In genomic region chr5:92560698-92561361, GRCh38 we compare ENCODE assay signal across 13 cellular contexts.
A peak's percentile ranks its signal among the peaks of the same experiment; 100 is the strongest.
DNase-seq lines count a peak whose midpoint lies in the region; ATAC-seq, FAIRE-seq and TF ChIP-seq lines count a peak whose summit lies in the region.
"Had no signal": no experiment of that assay in that cellular context is flagged by ENCODE, and none has a peak within 500 bp of the region (broad histone marks: within the 10 kb centered on the region; RNA-seq: fewer than 3 reads in every experiment).

No MANE protein-coding gene starts in this region.

- H3K4ac ChIP-seq in H1 (replicated peaks; ENCODE audit: insufficient read length, low read depth, low read length) = no peak overlapping the region

- no peak overlapping the region for H4K91ac ChIP-seq in H1 (replicated peaks; ENCODE audit: insufficient read length, low read length)

- FAIRE-seq in H1 (lab: Jason Lieb, UNC) = no peak

- no peak overlapping the region for H3K14ac ChIP-seq in H1 (ENCODE audit: insufficient read length)

- peak; percentile 61 for DNase-seq in G401 (ENCODE audit: low spot score)
- DNase-seq in NCI-H2227 treated with DMSO at 0.1 percent for 48 hours (lab: John Stamatoyannopoulos, UW) = peak; percentile 77
- DNase-seq in H1 (ENCODE audit: low read depth in 1 of 2, low spot score in 2 of 2) = peak in 1 of 2 experiments; percentile 38
- no peak for DNase-seq in neural progenitor cell (ENCODE audit: low spot score)
- DNase-seq in stomach = no peak
- DNase-seq in NCI-H82 (lab: John Stamatoyannopoulos, UW) = no peak
- no peak for DNase-seq in GM13977 (ENCODE audit: low spot score)
- DNase-seq: activated effector memory CD4-positive, alpha-beta T cell treated with Interleukin-2 at 50 U/mL for 16 hours; NCI-H1694 treated with DMSO at 0.1 percent for 48 hours; stimulated activated naive CD4-positive, alpha-beta T cell treated with Interleukin-2 at 50 U/mL for 16 hours had no signal

- CTCF ChIA-PET in H1 (lab: Charles Lee; ENCODE audit: partially characterized antibody) = interaction anchor here (1.0 kb wide), 1 partner anchor 21 kb away, joined by 3 read pairs; no protein-coding TSS in a partner anchor

- TF ChIP-seq RAD21 in H1 (IDR thresholded peaks at IDR 0.05 in 1 of 2, conservative IDR thresholded peaks at IDR 0.05 in 1 of 2; ENCODE audit: low read depth in 2 of 2, low read length in 2 of 2) = no peak

- H3K9me3 Mint-ChIP-seq in neural progenitor cell = peaks cover 4% of the 10 kb centered on the region
- H3K9me3 Mint-ChIP-seq: dendritic cell treated with granulocyte-macrophage colony-stimulating factor and Interleukin-4, amounts not matched to agents 40 ng/mL and 50 ng/mL, for 4 days had no signal

- H3K4me1 Mint-ChIP-seq in neural progenitor cell = peaks cover 54% of the 10 kb centered on the region

- H3K79me2 ChIP-seq in H1 (ENCODE audit: control insufficient read depth in 1 of 2, insufficient read depth in 2 of 2, low read length in 2 of 2) = no peaks in the 10 kb centered on the region
- no peaks in the 10 kb centered on the region for H3K79me2 ChIP-seq in neural progenitor cell (ENCODE audit: low read depth)

- H2BK15ac ChIP-seq in H1 (ENCODE audit: low read length) = no peak overlapping the region

- H3K4me3 ChIP-seq in H1 (ENCODE audit: extremely low read depth in 1 of 4, insufficient read depth in 2 of 4, low read depth in 3 of 4, low read length in 4 of 4) (no peak overlapping the region), neural progenitor cell (no peak overlapping the region), stomach (no peak overlapping the region)

- in situ Hi-C loops in G401 (cut with HindIII; ENCODE audit: low sequenced_read_pairs) (no loop called here), GM13977 (cut with MboI; ENCODE audit: low pct_unique_long_range_greater_than_20kb, low sequenced_read_pairs, unreplicated experiment) (no loop called here)

- no peaks in the 10 kb centered on the region for H3K23me2 ChIP-seq in H1 (ENCODE audit: low read depth, low read length)

- H3K4me1 ChIP-seq in H1 (replicated peaks in 1 of 4; ENCODE audit: control insufficient read depth in 3 of 4, insufficient read depth in 4 of 4, low read length in 3 of 4) (peaks cover 0 to 2% (median 1%) of the 10 kb centered on the region in 4 experiments; a peak in 3 of 7 replicates), neural progenitor cell (peaks cover 19% of the 10 kb centered on the region), stomach (no peaks in the 10 kb centered on the region)

- H3K36me3 Mint-ChIP-seq in neural progenitor cell = no peaks in the 10 kb centered on the region
- H3K36me3 Mint-ChIP-seq: natural killer cell treated with Interleukin-12 subunit alpha and Interleukin-12 subunit beta and Interleukin-15 and Interleukin-18, amount 100 ng/mL, for 72 hours had no signal

- H2BK5ac ChIP-seq in H1 (ENCODE audit: low read depth, low read length) = no peak overlapping the region

- TF ChIP-seq EP300 in H1 (IDR thresholded peaks at IDR 0.05; ENCODE audit: borderline replicate concordance in 1 of 2, low read depth in 2 of 2, low read length in 2 of 2) (no peak), stomach (IDR thresholded peaks at IDR 0.05) (no peak)

- H2BK12ac ChIP-seq in H1 (ENCODE audit: low read depth, low read length) = no peak overlapping the region; the same call in 1 of the 2 replicates

- no peak overlapping the region for H2BK20ac ChIP-seq in H1 (ENCODE audit: low read length)

- H3K27ac ChIP-seq in H1 (ENCODE audit: low read depth, low read length) = no peak overlapping the region
- H3K27ac ChIP-seq in neural progenitor cell = no peak overlapping the region
- H3K27ac ChIP-seq in stomach = no peak overlapping the region

- H3K4me3 Mint-ChIP-seq in neural progenitor cell = no peak overlapping the region
- H3K4me3 Mint-ChIP-seq: dendritic cell treated with granulocyte-macrophage colony-stimulating factor and Interleukin-4, amounts not matched to agents 40 ng/mL and 50 ng/mL, for 4 days; natural killer cell treated with Interleukin-12 subunit alpha and Interleukin-12 subunit beta and Interleukin-15 and Interleukin-18, amount 100 ng/mL, for 72 hours had no signal

- TF ChIP-seq POLR2A in H1 (IDR thresholded peaks at IDR 0.05; ENCODE audit: control extremely low read depth in 1 of 2, low read depth in 2 of 2, low read length in 2 of 2) (no peak), stomach (IDR thresholded peaks at IDR 0.05) (no peak)

- H3K23ac ChIP-seq in H1 (ENCODE audit: insufficient read length) = no peak overlapping the region

- H3K36me3 ChIP-seq in H1 (ENCODE audit: control insufficient read depth in 2 of 4, insufficient read depth in 4 of 4, low read length in 3 of 4) (no peaks in the 10 kb centered on the region), neural progenitor cell (no peaks in the 10 kb centered on the region), stomach (no peaks in the 10 kb centered on the region)

- WGBS in H1 (ENCODE audit: extremely low coverage in 1 of 2, insufficient coverage in 1 of 2, insufficient read length in 1 of 2, insufficient replicate concordance in 2 of 2, low coverage in 1 of 2, low lambda C conversion rate in 2 of 2, missing lambda C conversion rate in 1 of 2), 2 experiments = 73% methylated on average over 4 of the region's 4 CpGs; no CpG with 5 or more reads in 1 of the 2 experiments
- 41 to 53% (median 45%) methylated on average over 4 of the region's 4 CpGs for WGBS in stomach, 5 donors

- H3K56ac ChIP-seq in H1 (replicated peaks; ENCODE audit: insufficient read length, low read depth, low read length) = no peak overlapping the region

- no peaks in the 10 kb centered on the region for H3K27me3 ChIP-seq in H1 (replicated peaks in 1 of 4; ENCODE audit: control insufficient read depth in 3 of 4, extremely low read depth in 1 of 4, insufficient read depth in 3 of 4, low read length in 3 of 4)
- no peaks in the 10 kb centered on the region for H3K27me3 ChIP-seq in neural progenitor cell
- H3K27me3 ChIP-seq in stomach = no peaks in the 10 kb centered on the region

- H4K20me1 ChIP-seq in H1 (replicated peaks in 1 of 2; ENCODE audit: control insufficient read depth in 1 of 2, insufficient read depth in 2 of 2, low read length in 2 of 2) (no peaks in the 10 kb centered on the region), neural progenitor cell (ENCODE audit: low read depth) (no peaks in the 10 kb centered on the region)

- H3F3A ChIP-seq in neural progenitor cell (ENCODE audit: low read depth) = peaks cover 3% of the 10 kb centered on the region

- H2AFZ ChIP-seq in H1 (ENCODE audit: low read length) (no peak overlapping the region), neural progenitor cell (replicated peaks) (no peak overlapping the region)

- no peaks in the 10 kb centered on the region for H3K9me3 ChIP-seq in H1 (ENCODE audit: insufficient read depth in 2 of 2, low read depth in 1 of 2, low read length in 1 of 2)
- H3K9me3 ChIP-seq in neural progenitor cell (ENCODE audit: low read depth) = no peaks in the 10 kb centered on the region
- no peaks in the 10 kb centered on the region for H3K9me3 ChIP-seq in stomach

- peak overlapping the region; percentile 32 for H3K27ac Mint-ChIP-seq in neural progenitor cell
- H3K27ac Mint-ChIP-seq: dendritic cell treated with granulocyte-macrophage colony-stimulating factor and Interleukin-4, amounts not matched to agents 40 ng/mL and 50 ng/mL, for 4 days; natural killer cell treated with Interleukin-12 subunit alpha and Interleukin-12 subunit beta and Interleukin-15 and Interleukin-18, amount 100 ng/mL, for 72 hours had no signal

- no peak overlapping the region for H4K8ac ChIP-seq in H1 (ENCODE audit: extremely low read depth, insufficient read depth, low read length)

- no peak overlapping the region for H4K5ac ChIP-seq in H1 (ENCODE audit: insufficient read length, low read depth, low read length)

- POLR2A ChIA-PET in H1 (lab: Charles Lee; ENCODE audit: partially characterized antibody) = no interaction called here

- no peaks in the 10 kb centered on the region for H3K79me1 ChIP-seq in H1 (ENCODE audit: low read depth, low read length)

- H3K9ac ChIP-seq in H1 (replicated peaks in 1 of 4; ENCODE audit: extremely low read depth in 1 of 4, low read depth in 3 of 4, low read length in 3 of 4) = no peak overlapping the region
- H3K9ac ChIP-seq in neural progenitor cell = no peak overlapping the region

- intact Hi-C loops in stomach (cut with DNase I; ENCODE audit: low total_unique reads) = no loop called here

- H2BK120ac ChIP-seq in H1 (replicated peaks; ENCODE audit: low read depth, low read length) = no peak overlapping the region

- H2AK5ac ChIP-seq in H1 (ENCODE audit: low read depth, low read length) = no peak overlapping the region

- no peaks in the 10 kb centered on the region for H3K27me3 Mint-ChIP-seq in neural progenitor cell (ENCODE audit: insufficient read depth, low read depth)
- H3K27me3 Mint-ChIP-seq: natural killer cell treated with Interleukin-12 subunit alpha and Interleukin-12 subunit beta and Interleukin-15 and Interleukin-18, amount 100 ng/mL, for 72 hours had no signal

- H3K4me2 ChIP-seq in H1 (ENCODE audit: insufficient read depth in 1 of 2, low read depth in 2 of 2, low read length in 2 of 2) (0 out of 4 replicates have a peak overlapping the region, but pooled peaks of 1 of the 2 experiments have one; percentile 4), neural progenitor cell (no peak overlapping the region)

- H3K18ac ChIP-seq in H1 (ENCODE audit: extremely low read depth, low read length) = no peak overlapping the region

- ATAC-seq in HG02885 (IDR thresholded peaks at IDR 0.05; ENCODE audit: poor library complexity, unreplicated experiment) = no peak
- ATAC-seq: natural killer cell treated with Interleukin-12 subunit alpha and Interleukin-12 subunit beta and Interleukin-15 and Interleukin-18, amount 100 ng/mL, for 72 hours had no signal

- TF ChIP-seq CTCF in H1 (IDR thresholded peaks at IDR 0.05; ENCODE audit: control extremely low read depth in 1 of 3, insufficient read depth in 1 of 3, low read depth in 1 of 3, low read length in 3 of 3) = no peak
- TF ChIP-seq CTCF in neural progenitor cell (IDR thresholded peaks at IDR 0.05) = no peak
- no peak for TF ChIP-seq CTCF in stomach (IDR thresholded peaks at IDR 0.05)
- no peak for TF ChIP-seq CTCF in GM13977 (IDR thresholded peaks at IDR 0.05; ENCODE audit: extremely low read depth, insufficient read depth, missing control alignments)

TF ChIP-seq in H1, 55 proteins besides CTCF, POLR2A, EP300 and RAD21 (continues in another document):
- TF ChIP-seq MAFK (IDR thresholded peaks at IDR 0.05; ENCODE audit: low read depth, low read length) (peak; percentile 71; the same call in 1 of the 2 replicates), HDAC2 (IDR thresholded peaks at IDR 0.05; ENCODE audit: borderline replicate concordance in 1 of 2, low read depth in 2 of 2, low read length in 2 of 2) (no peak), SP4 (IDR thresholded peaks at IDR 0.05; ENCODE audit: low read length) (no peak), KDM4A (IDR thresholded peaks at IDR 0.05; ENCODE audit: low read depth, low read length, severe bottlenecking) (no peak), RXRA (IDR thresholded peaks at IDR 0.05; ENCODE audit: insufficient read depth, low read depth, low read length) (no peak), TAF1 (IDR thresholded peaks at IDR 0.05; ENCODE audit: low read depth, low read length) (no peak), CEBPB (IDR thresholded peaks at IDR 0.05; ENCODE audit: low read depth, low read length) (peak; percentile 50; the same call in 1 of the 2 replicates), NANOG (IDR thresholded peaks at IDR 0.05; ENCODE audit: insufficient read depth, low read depth, low read length, poor library complexity, severe bottlenecking) (peak; percentile 62)

Comparison
In these comparisons a context has a peak if more than half of its experiments do, and no peak if none do; other contexts are left out.
1. DNase-seq: peak in G401 (single experiment) and NCI-H2227 treated with DMSO at 0.1 percent for 48 hours (single experiment); none in neural progenitor cell (single experiment), stomach (single experiment), NCI-H82 (single experiment) and GM13977 (single experiment).